ENCODE assay signal across 20 cellular contexts in the genomic region with DNA sequence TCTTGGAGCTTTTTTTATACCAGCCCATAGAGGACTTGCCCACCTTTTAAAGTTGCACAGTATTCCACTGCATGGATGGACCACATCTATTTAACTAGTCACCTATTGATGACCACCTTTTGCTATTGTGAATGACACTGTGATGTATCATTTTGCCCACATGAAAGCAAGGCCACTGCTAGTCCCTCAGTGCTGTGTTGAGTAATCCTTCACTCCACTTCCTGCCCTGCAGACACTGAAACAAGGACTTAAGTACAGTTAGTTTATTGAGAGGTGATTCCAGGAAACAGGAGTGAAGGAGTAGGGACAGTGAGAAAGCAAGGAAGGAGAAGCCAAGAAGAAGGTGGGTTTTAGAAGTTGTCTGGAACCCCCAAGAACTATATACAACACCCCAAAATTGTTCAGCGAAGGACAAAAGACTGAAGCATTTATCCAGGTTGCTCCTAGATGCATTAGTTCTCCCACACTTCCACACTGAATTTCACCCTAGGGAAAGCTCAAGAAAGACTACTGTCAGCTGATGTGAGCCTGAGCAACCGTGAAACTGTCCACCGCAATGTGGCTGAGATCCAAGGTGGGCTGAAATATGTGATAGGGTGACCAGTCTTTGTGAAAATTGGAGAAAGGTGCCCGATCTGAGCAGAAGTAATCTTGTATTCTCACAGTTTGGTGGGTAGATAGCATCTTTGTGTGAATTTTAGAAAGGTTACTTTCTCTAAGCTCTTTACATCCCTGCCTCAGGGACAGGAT. TPM values are rescaled to one million over a fixed set of nuclear protein-coding genes. Genes with fewer than 3 reads are reported as not detected.
DNase-seq lines count a peak whose midpoint lies in the region; ATAC-seq, FAIRE-seq and TF ChIP-seq lines count a peak whose summit lies in the region.
"Had no signal": no experiment of that assay in that cellular context is flagged by ENCODE, and none has a peak within 500 bp of the region (broad histone marks: within the 10 kb centered on the region; RNA-seq: fewer than 3 reads in every experiment).

No MANE protein-coding gene starts in this region.

- no peak overlapping the region for H2BK12ac ChIP-seq in neuronal stem cell (ENCODE audit: low read length)

- TF ChIP-seq CTCF in IMR-90 (conservative IDR thresholded peaks at IDR 0.05; ENCODE audit: low read depth, low read length) = no peak
- TF ChIP-seq CTCF in GM12878 (IDR thresholded peaks at IDR 0.05 in 2 of 3, conservative IDR thresholded peaks at IDR 0.05 in 1 of 3; ENCODE audit: control insufficient read depth in 2 of 3, extremely low read depth in 1 of 3, insufficient read depth in 1 of 3, low read depth in 3 of 3, low read length in 3 of 3) = no peak
- TF ChIP-seq CTCF in kidney epithelial cell (IDR thresholded peaks at IDR 0.05; ENCODE audit: insufficient read depth, low read length, poor library complexity, severe bottlenecking) = no peak
- no peak for TF ChIP-seq CTCF in GM13977 (IDR thresholded peaks at IDR 0.05; ENCODE audit: extremely low read depth, insufficient read depth, missing control alignments)

- H2BK5ac ChIP-seq in IMR-90 (ENCODE audit: low read depth, low read length, poor library complexity, severe bottlenecking) = no peak overlapping the region
- H2BK5ac ChIP-seq in neuronal stem cell (ENCODE audit: low read length) = no peak overlapping the region

- H2BK20ac ChIP-seq in IMR-90 (ENCODE audit: low read depth, low read length) = no peak overlapping the region

- H4K91ac ChIP-seq in IMR-90 (ENCODE audit: insufficient read depth, low read depth, low read length) = no peak overlapping the region
- H4K91ac ChIP-seq in neuronal stem cell (ENCODE audit: low read depth, low read length, poor library complexity) = no peak overlapping the region

- in situ Hi-C loops in IMR-90 (cut with MboI; ENCODE audit: low sequenced_read_pairs) (no loop called here), GM12878 (cut with MboI) (no loop called here), GM13977 (cut with MboI; ENCODE audit: low pct_unique_long_range_greater_than_20kb, low sequenced_read_pairs, unreplicated experiment) (no loop called here)

- ATAC-seq in IMR-90 (ENCODE audit: low read depth) (no peak), GM12878 (peak; percentile 33; the same call in 2 of the 3 replicates)
- ATAC-seq: CD8-positive, alpha-beta T cell; stimulated activated naive B cell treated with anti-CD40 and anti-IgM and Interleukin-4, amounts not matched to agents 10 μg/mL and 1 μg/mL and 100 μg/mL, for 72 hours had no signal

- BruUV-seq in IMR-90 (replicated peaks; lab: Mats Ljungman, UMichigan) (no TSS peak), GM12878 (replicated peaks; lab: Mats Ljungman, UMichigan) (no TSS peak)

- no peaks in the 10 kb centered on the region for H3K79me1 ChIP-seq in IMR-90 (ENCODE audit: low read depth in 1 of 2, low read length in 2 of 2)
- no peaks in the 10 kb centered on the region for H3K79me1 ChIP-seq in neuronal stem cell (ENCODE audit: low read depth, low read length)

- H3K14ac ChIP-seq in IMR-90 (replicated peaks; ENCODE audit: low read depth, low read length) (no peak overlapping the region), neuronal stem cell (ENCODE audit: low read length) (no peak overlapping the region)

- no peak for TF ChIP-seq RAD21 in IMR-90 (IDR thresholded peaks at IDR 0.05; ENCODE audit: low read length)
- TF ChIP-seq RAD21 in GM12878 (IDR thresholded peaks at IDR 0.05; ENCODE audit: insufficient read depth, low read depth, low read length) = no peak

- no peak overlapping the region for H4K5ac ChIP-seq in IMR-90 (ENCODE audit: low read depth, low read length)

- H2BK120ac ChIP-seq in IMR-90 (ENCODE audit: low read depth, low read length) (no peak overlapping the region), neuronal stem cell (ENCODE audit: low read depth, low read length) (no peak overlapping the region)

- no peak overlapping the region for H3K56ac ChIP-seq in IMR-90 (ENCODE audit: extremely low read depth, insufficient read depth, low read length)

- H3K4me3 ChIP-seq in IMR-90 (ENCODE audit: insufficient read depth, low read depth, low read length) (no peak overlapping the region), GM12878 (no peak overlapping the region), kidney epithelial cell (ENCODE audit: low read depth, low read length) (no peak overlapping the region), neuronal stem cell (ENCODE audit: low read length in 2 of 2) (no peak overlapping the region)
- H3K4me3 ChIP-seq: tibial nerve had no signal

- WGBS in IMR-90 (ENCODE audit: extremely low coverage in 2 of 2, insufficient read length in 1 of 2), 2 experiments = 80% methylated on average over 1 of the region's 4 CpGs; no CpG with 5 or more reads in 1 of the 2 experiments
- WGBS in GM12878 (ENCODE audit: insufficient coverage, insufficient replicate concordance, low lambda C conversion rate, missing lambda C conversion rate) = 40% methylated on average over 4 of the region's 4 CpGs
- WGBS in neuronal stem cell (ENCODE audit: extremely low coverage in 2 of 2, insufficient read length in 2 of 2, insufficient replicate concordance in 1 of 2), 2 donors = no CpG with 5 or more reads among the region's 4 CpGs

- TF ChIP-seq EP300 in GM12878 (IDR thresholded peaks at IDR 0.05; ENCODE audit: borderline replicate concordance in 1 of 2, control insufficient read depth in 1 of 2, low read depth in 2 of 2, low read length in 2 of 2) = no peak

- RAD21 ChIA-PET in GM12878 (lab: Charles Lee; ENCODE audit: unreplicated experiment) = interaction anchor here (0.7 kb wide), 1 partner anchor 347 kb away, joined by 3 read pairs; no protein-coding TSS in a partner anchor

- H2AK5ac ChIP-seq in IMR-90 (ENCODE audit: low read depth, low read length) (no peak overlapping the region), neuronal stem cell (ENCODE audit: low read depth, low read length) (no peak overlapping the region)

- H3K4ac ChIP-seq in IMR-90 (ENCODE audit: low read depth, low read length) = no peak overlapping the region
- no peak overlapping the region for H3K4ac ChIP-seq in neuronal stem cell (ENCODE audit: low read length)

- H3K36me3 ChIP-seq in IMR-90 (ENCODE audit: control insufficient read depth, insufficient read depth, low read length) = no peaks in the 10 kb centered on the region
- H3K36me3 ChIP-seq in GM12878 (ENCODE audit: control insufficient read depth in 2 of 2, insufficient read depth in 2 of 2, low read length in 1 of 2) = no peaks in the 10 kb centered on the region
- H3K36me3 ChIP-seq in kidney epithelial cell (ENCODE audit: control insufficient read depth, insufficient read depth, low read length) = no peaks in the 10 kb centered on the region
- H3K36me3 ChIP-seq in neuronal stem cell (replicated peaks in 1 of 2; ENCODE audit: control insufficient read depth in 2 of 2, insufficient read depth in 2 of 2, low read length in 2 of 2) = no peaks in the 10 kb centered on the region
- H3K36me3 ChIP-seq: neutrophil, tibial nerve had no signal

- H4K8ac ChIP-seq in IMR-90 (ENCODE audit: low read depth in 2 of 2, low read length in 2 of 2) (no peak overlapping the region), neuronal stem cell (ENCODE audit: low read depth, low read length) (no peak overlapping the region)

- no peak overlapping the region for H2AK9ac ChIP-seq in IMR-90 (replicated peaks; ENCODE audit: low read depth, low read length, poor library complexity)

- H3K9me3 ChIP-seq in IMR-90 (ENCODE audit: control insufficient read depth, insufficient read depth, low read length) (no peaks in the 10 kb centered on the region), GM12878 (replicated peaks; ENCODE audit: control insufficient read depth, insufficient read depth, low read length) (no peaks in the 10 kb centered on the region), neuronal stem cell (replicated peaks in 1 of 2; ENCODE audit: control insufficient read depth in 2 of 2, insufficient read depth in 1 of 2, low read depth in 1 of 2, low read length in 2 of 2) (no peaks in the 10 kb centered on the region)
- H3K9me3 ChIP-seq: neutrophil, tibial nerve had no signal

- no peaks in the 10 kb centered on the region; the same call in 1 of the 2 replicates for H3K27me3 ChIP-seq in IMR-90 (ENCODE audit: control insufficient read depth, insufficient read depth, low read length)
- H3K27me3 ChIP-seq in GM12878 (replicated peaks in 1 of 2; ENCODE audit: control insufficient read depth in 2 of 2, insufficient read depth in 2 of 2, low read length in 1 of 2) = no peaks in the 10 kb centered on the region; a peak in 1 of 4 replicates
- no peaks in the 10 kb centered on the region for H3K27me3 ChIP-seq in kidney epithelial cell (ENCODE audit: control insufficient read depth, insufficient read depth, low read length)
- H3K27me3 ChIP-seq in neuronal stem cell (ENCODE audit: control insufficient read depth in 3 of 3, insufficient read depth in 3 of 3, low read depth in 1 of 3, low read length in 3 of 3) = no peaks in the 10 kb centered on the region
- H3K27me3 ChIP-seq: neutrophil, tibial nerve had no signal

- no peak for FAIRE-seq in GM12878 (lab: Jason Lieb, UNC)
- FAIRE-seq: colon had no signal

- H4K20me1 ChIP-seq in IMR-90 (ENCODE audit: insufficient read depth, low read length) (no peaks in the 10 kb centered on the region), GM12878 (ENCODE audit: control insufficient read depth, insufficient read depth) (no peaks in the 10 kb centered on the region)

- intact Hi-C loops in IMR-90 (cut with micrococcal nuclease) (no loop called here), GM12878 (cut with micrococcal nuclease; ENCODE audit: unreplicated experiment) (no loop called here)

- CTCF ChIA-PET in IMR-90 (lab: Yijun Ruan, JAX) = no interaction called here
- CTCF ChIA-PET in GM12878 (lab: Yijun Ruan, JAX) = no interaction called here

- H3K27ac ChIP-seq in IMR-90 (ENCODE audit: insufficient read depth, low read length) = no peak overlapping the region
- H3K27ac ChIP-seq in GM12878 (ENCODE audit: control insufficient read depth, insufficient read depth) = no peak overlapping the region
- no peak overlapping the region for H3K27ac ChIP-seq in neuronal stem cell (replicated peaks; ENCODE audit: low read length)
- H3K27ac ChIP-seq: neutrophil, RWPE1, tibial nerve had no signal

- H2BK15ac ChIP-seq in IMR-90 (ENCODE audit: low read depth, low read length) (no peak overlapping the region), neuronal stem cell (ENCODE audit: low read length) (no peak overlapping the region)

- DNase-seq in AML-193 (lab: John Stamatoyannopoulos, UW) (peak; percentile 21 to 52), IMR-90 (peak; percentile 4), GM12878 (ENCODE audit: low read depth, low spot score) (no peak), kidney epithelial cell (ENCODE audit: low read depth) (peak; percentile 89), neuronal stem cell (ENCODE audit: low spot score) (no peak), NCI-H748 treated with DMSO at 0.1 percent for 48 hours (lab: John Stamatoyannopoulos, UW) (no peak), GM13977 (ENCODE audit: low spot score) (no peak), NCI-H146 treated with DMSO at 0.1 percent for 48 hours (lab: John Stamatoyannopoulos, UW; ENCODE audit: unreplicated experiment) (no peak)
- DNase-seq: activated CD4-positive, alpha-beta T cell treated with anti-CD3 and anti-CD28 coated beads, Interleukin-2, amount 50 U/mL, for 1 hour; activated naive CD4-positive, alpha-beta T cell treated with anti-CD3 and anti-CD28 coated beads for 36 hours; aorta; CD8-positive, alpha-beta T cell; DND-41; H9; NCI-H1436; stimulated activated naive B cell treated with anti-CD40 and anti-IgM and Interleukin-4, amounts not matched to agents 10 μg/mL and 1 μg/mL and 100 μg/mL, for 72 hours had no signal

- no peak overlapping the region for H3K4me2 ChIP-seq in IMR-90 (ENCODE audit: low read depth, low read length)
- H3K4me2 ChIP-seq in GM12878 (ENCODE audit: control insufficient read depth, insufficient read depth) = no peak overlapping the region
- H3K4me2 ChIP-seq in neuronal stem cell (ENCODE audit: insufficient read depth, low read length, poor library complexity, severe bottlenecking) = no peak overlapping the region

- H3K9me1 ChIP-seq in IMR-90 (ENCODE audit: insufficient read depth, low read length) = no peaks in the 10 kb centered on the region

- dilution Hi-C loops in IMR-90 (cut with HindIII; ENCODE audit: low sequenced_read_pairs, unreplicated experiment) = no loop called here

- no peak overlapping the region for H3K23ac ChIP-seq in IMR-90 (ENCODE audit: low read depth, low read length)
- no peak overlapping the region for H3K23ac ChIP-seq in neuronal stem cell (ENCODE audit: low read depth, low read length, poor library complexity)

- H3K9ac ChIP-seq in IMR-90 (ENCODE audit: low read depth, low read length) (no peak overlapping the region), GM12878 (ENCODE audit: control insufficient read depth, insufficient read depth, low read length) (no peak overlapping the region), neuronal stem cell (ENCODE audit: low read depth, low read length, poor library complexity) (no peak overlapping the region)

- POLR2A ChIA-PET in IMR-90 (lab: Charles Lee; ENCODE audit: unreplicated experiment) (no interaction called here), GM12878 (lab: Charles Lee) (no interaction called here)

- H2AFZ ChIP-seq in IMR-90 (replicated peaks; ENCODE audit: low read length, poor library complexity) (no peak overlapping the region), GM12878 (ENCODE audit: control insufficient read depth, low read depth, low read length) (no peak overlapping the region), neuronal stem cell (ENCODE audit: low read length) (no peak overlapping the region)

- SMC1A ChIA-PET in GM12878 (lab: Charles Lee; ENCODE audit: uncharacterized antibody, unreplicated experiment) = no interaction called here

- H3K79me2 ChIP-seq in GM12878 (ENCODE audit: control insufficient read depth, insufficient read depth, low read length) = no peaks in the 10 kb centered on the region

- H3K4me1 ChIP-seq in IMR-90 (ENCODE audit: control insufficient read depth, insufficient read depth, low read length) (no peaks in the 10 kb centered on the region), GM12878 (ENCODE audit: control insufficient read depth, insufficient read depth, low read length) (no peaks in the 10 kb centered on the region), neuronal stem cell (ENCODE audit: control insufficient read depth in 2 of 2, insufficient read depth in 1 of 2, low read depth in 1 of 2, low read length in 2 of 2) (peaks cover 0 to 5% of the 10 kb centered on the region in 2 donors)
- H3K4me1 ChIP-seq: tibial nerve had no signal

- H3K18ac ChIP-seq in IMR-90 (ENCODE audit: low read depth, low read length) = no peak overlapping the region
- H3K18ac ChIP-seq in neuronal stem cell (ENCODE audit: low read length) = no peak overlapping the region

- no peak for TF ChIP-seq POLR2A in IMR-90 (IDR thresholded peaks at IDR 0.05; ENCODE audit: low read depth, low read length)
- no peak for TF ChIP-seq POLR2A in GM12878 (IDR thresholded peaks at IDR 0.05; ENCODE audit: low read depth, low read length)

RNA-seq across cellular contexts. Expression of gene ANKRD31, which starts 45.2 kb away (rescaled TPM):
- total RNA-seq in IMR-90 (2012; rRNA removed) = under 0.01 TPM in 2 replicates
- polyA plus RNA-seq in IMR-90 (2012; rRNA removed) = 0.02 TPM in 1 of 2 replicates, not detected in the other
- not detected in 2 replicates for polyA plus RNA-seq in IMR-90 (2012; cell fraction: cytosol; rRNA removed)
- 0.02 TPM in 1 of 2 replicates, not detected in the other for polyA plus RNA-seq in IMR-90 (2012; cell fraction: nucleus; rRNA removed; ENCODE audit: low replicate concordance)
- 0.69 and 0.75 TPM in 2 replicates for total RNA-seq in GM12878 (2013; cell fraction: nucleolus; rRNA removed)
- total RNA-seq in GM12878 (2014; rRNA removed) = under 0.01 and 0.05 TPM in 2 replicates
- total RNA-seq in GM12878 (2014; rRNA removed; fragmentation: Illumina TruSeq; extraction: Trizol) = 0.05 and 0.09 TPM in 2 replicates
- not detected in 2 replicates for total RNA-seq in GM12878 (2021)
- polyA plus RNA-seq in GM12878 (2011; ENCODE audit: low read depth) = not detected
- polyA plus RNA-seq in GM12878 (2011; rRNA removed) = 0.05 and 0.12 TPM in 2 replicates
- polyA plus RNA-seq in GM12878 (2011; cell fraction: cytosol; rRNA removed) = 0.01 and 0.02 TPM in 2 replicates
- 0.03 and 0.04 TPM in 2 replicates for polyA plus RNA-seq in GM12878 (2011; cell fraction: nucleus; rRNA removed)
- 0.03 TPM in 1 of 2 replicates, not detected in the other for polyA plus RNA-seq in GM12878 (2012)
- polyA plus RNA-seq in GM12878 (2014; fragmentation: Illumina TruSeq; extraction: Trizol) = 0.03 TPM in 1 of 2 replicates, not detected in the other
- under 1 TPM in 1 of 2 experiments, not detected in 1; 0.02 TPM for polyA plus RNA-seq in GM12878 (2014; fragmentation: Nextera tagmentation; extraction: Ambion mirVana)
- polyA plus RNA-seq in GM12878 (2014; rRNA removed) = 0.03 TPM in 1 of 2 replicates, not detected in the other
- polyA plus RNA-seq in GM12878 (2016; fragmentation: Nextera tagmentation; extraction: Ambion mirVana) = under 1 TPM; 0.04 to 0.10 TPM
- 0.05 and 0.07 TPM in 2 replicates for polyA minus RNA-seq in GM12878 (2011; rRNA and poly(A)+ RNA removed)
- polyA minus RNA-seq in GM12878 (2011; cell fraction: cytosol; rRNA and poly(A)+ RNA removed) = not detected in 2 replicates
- polyA minus RNA-seq in GM12878 (2011; cell fraction: nucleus; rRNA and poly(A)+ RNA removed) = 0.10 and 0.12 TPM in 2 replicates
- total RNA-seq in kidney epithelial cell = 0.07 and 0.21 TPM in 2 replicates
- 0.14 TPM for polyA plus RNA-seq in neuronal stem cell (2013, experiment 1 of 2)
- polyA plus RNA-seq in neuronal stem cell (2013, experiment 2 of 2) = 0.19 TPM

RNA-seq across cellular contexts. Expression of gene HMGCR, which starts 55.1 kb away (rescaled TPM):
- 48.6 and 89.7 TPM in 2 replicates for total RNA-seq in IMR-90 (2012; rRNA removed)
- polyA plus RNA-seq in IMR-90 (2012; rRNA removed) = 18.1 and 23.3 TPM in 2 replicates
- polyA plus RNA-seq in IMR-90 (2012; cell fraction: cytosol; rRNA removed) = 2.6 and 4.2 TPM in 2 replicates
- polyA plus RNA-seq in IMR-90 (2012; cell fraction: nucleus; rRNA removed; ENCODE audit: low replicate concordance) = 13.9 and 63.4 TPM in 2 replicates
- total RNA-seq in GM12878 (2013; cell fraction: nucleolus; rRNA removed) = 369 and 374 TPM in 2 replicates
- total RNA-seq in GM12878 (2014; rRNA removed) = 73.9 and 82.9 TPM in 2 replicates
- 104 and 110 TPM in 2 replicates for total RNA-seq in GM12878 (2014; rRNA removed; fragmentation: Illumina TruSeq; extraction: Trizol)
- total RNA-seq in GM12878 (2021) = 119 and 130 TPM in 2 replicates
- 29.7 TPM for polyA plus RNA-seq in GM12878 (2011; ENCODE audit: low read depth)
- 119 and 174 TPM in 2 replicates for polyA plus RNA-seq in GM12878 (2011; rRNA removed)
- 42.8 and 51.7 TPM in 2 replicates for polyA plus RNA-seq in GM12878 (2011; cell fraction: cytosol; rRNA removed)
- 122 and 154 TPM in 2 replicates for polyA plus RNA-seq in GM12878 (2011; cell fraction: nucleus; rRNA removed)
- 48.4 and 72.6 TPM in 2 replicates for polyA plus RNA-seq in GM12878 (2012)
- polyA plus RNA-seq in GM12878 (2014; fragmentation: Illumina TruSeq; extraction: Trizol) = 89.2 and 120 TPM in 2 replicates
- polyA plus RNA-seq in GM12878 (2014; fragmentation: Nextera tagmentation; extraction: Ambion mirVana) = 10 to 100 TPM; 30.8 to 39.0 TPM
- polyA plus RNA-seq in GM12878 (2014; rRNA removed) = 65.2 and 73.9 TPM in 2 replicates
- 10 to 100 TPM; 55.5 to 61.6 TPM for polyA plus RNA-seq in GM12878 (2016; fragmentation: Nextera tagmentation; extraction: Ambion mirVana)
- polyA minus RNA-seq in GM12878 (2011; rRNA and poly(A)+ RNA removed) = 228 and 334 TPM in 2 replicates
- 50.6 and 59.6 TPM in 2 replicates for polyA minus RNA-seq in GM12878 (2011; cell fraction: cytosol; rRNA and poly(A)+ RNA removed)
- 159 and 183 TPM in 2 replicates for polyA minus RNA-seq in GM12878 (2011; cell fraction: nucleus; rRNA and poly(A)+ RNA removed)
- 67.8 and 144 TPM in 2 replicates for total RNA-seq in kidney epithelial cell
- 141 TPM for polyA plus RNA-seq in neuronal stem cell (2013, experiment 1 of 2)
- polyA plus RNA-seq in neuronal stem cell (2013, experiment 2 of 2) = 144 TPM

Comparison
In these comparisons a context has a peak if more than half of its experiments do, and no peak if none do; other contexts are left out.
1. DNase-seq: peak in AML-193 (2 of 2), IMR-90 (single experiment) and kidney epithelial cell (single experiment); none in GM12878 (single experiment), neuronal stem cell (single experiment), NCI-H748 treated with DMSO at 0.1 percent for 48 hours (single experiment), GM13977 (single experiment) and NCI-H146 treated with DMSO at 0.1 percent for 48 hours (single experiment).